In the genomic region with DNA sequence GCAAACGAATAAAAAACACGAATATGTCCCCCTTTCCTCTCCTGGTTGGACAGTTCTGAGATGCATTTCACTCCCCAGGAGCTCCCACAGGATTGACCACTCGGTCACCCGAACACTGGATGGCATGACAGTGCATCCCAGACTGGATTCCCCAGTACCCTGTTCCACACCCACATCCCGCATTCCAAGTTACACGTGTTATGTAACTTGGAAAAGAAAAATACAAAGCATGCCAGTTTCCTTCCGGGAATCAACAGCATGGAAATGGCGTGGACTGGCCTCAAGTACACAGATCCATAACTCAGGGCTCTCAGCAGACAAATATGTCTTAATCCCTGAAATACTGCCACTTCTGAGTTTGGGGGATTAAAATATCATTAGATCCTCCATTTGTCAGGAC, we compare ENCODE assay signal across 17 cellular contexts.
"Had no signal": no experiment of that assay in that cellular context is flagged by ENCODE, and none has a peak within 500 bp of the region (broad histone marks: within the 10 kb centered on the region; RNA-seq: fewer than 3 reads in every experiment).

No MANE protein-coding gene starts in this region.

- DNase-seq: activated CD4-positive, alpha-beta T cell treated with anti-CD3 and anti-CD28 coated beads, Interleukin-2, amount 10 ng/mL, durations not matched to agents 24 days and 14 days; activated CD8-positive, alpha-beta T cell treated with anti-CD3 and anti-CD28 coated beads, Interleukin-2, amount 10 ng/mL, durations not matched to agents 7 days and 5 days; activated effector memory CD4-positive, alpha-beta T cell treated with Interleukin-2 at 50 U/mL for 16 hours; activated naive CD4-positive, alpha-beta T cell treated with anti-CD3 and anti-CD28 coated beads, Interleukin-2, amount 50 U/mL, for 16 hours; activated T-cell treated with anti-CD3 and anti-CD28 coated beads, Interleukin-2, amount 50 U/mL, for 4 hours; adrenal gland; dorsolateral prefrontal cortex; gastrocnemius medialis; heart right ventricle; lower lobe of right lung; stimulated activated CD4-positive, alpha-beta T cell treated with anti-CD3 and anti-CD28 coated beads, Interleukin-4, amount 100 ng/mL, for 24 hours; stomach; T1000 had no signal

- H3K36me3 ChIP-seq: adrenal gland, gastrocnemius medialis, heart right ventricle, lower lobe of right lung, stomach, thoracic aorta had no signal

- H3K4me1 ChIP-seq: gastrocnemius medialis had no signal

- H3K9me3 ChIP-seq: adrenal gland, gastrocnemius medialis, heart right ventricle, lower lobe of right lung, stomach, thoracic aorta had no signal

- H3K27me3 ChIP-seq: adrenal gland, dorsolateral prefrontal cortex, heart right ventricle, stomach had no signal

- H3K4me3 ChIP-seq: adrenal gland, dorsolateral prefrontal cortex, gastrocnemius medialis, heart right ventricle, lower lobe of right lung, stomach, thoracic aorta had no signal

- H3K9me3 Mint-ChIP-seq: activated CD4-positive, alpha-beta T cell treated with anti-CD3 and anti-CD28 coated beads, Interleukin-2, amount 10 ng/mL, durations not matched to agents 24 days and 14 days; activated T-cell treated with anti-CD3 and anti-CD28 coated beads, Interleukin-2, amount 50 U/mL, for 4 hours; natural killer cell treated with Interleukin-12 subunit alpha and Interleukin-12 subunit beta and Interleukin-15 and Interleukin-18, amount 100 ng/mL, for 72 hours; stimulated activated effector memory CD8-positive, alpha-beta T cell treated with anti-CD3 and anti-CD28 coated beads, Interleukin-12 subunit alpha, Interleukin-12 subunit beta, amount 100 ng/mL, for 72 hours had no signal

- H3K27ac ChIP-seq: adrenal gland, dorsolateral prefrontal cortex, gastrocnemius medialis, heart right ventricle, lower lobe of right lung, stomach, thoracic aorta had no signal

- H3K27ac Mint-ChIP-seq: activated CD4-positive, alpha-beta T cell treated with anti-CD3 and anti-CD28 coated beads, Interleukin-2, amount 10 ng/mL, durations not matched to agents 24 days and 14 days; activated CD8-positive, alpha-beta T cell treated with anti-CD3 and anti-CD28 coated beads, Interleukin-2, amount 10 ng/mL, durations not matched to agents 7 days and 5 days; natural killer cell treated with Interleukin-12 subunit alpha and Interleukin-12 subunit beta and Interleukin-15 and Interleukin-18, amount 100 ng/mL, for 72 hours; progenitor cell of endocrine pancreas; stimulated activated effector memory CD8-positive, alpha-beta T cell treated with anti-CD3 and anti-CD28 coated beads, Interleukin-12 subunit alpha, Interleukin-12 subunit beta, amount 100 ng/mL, for 72 hours had no signal

- H3K4me3 Mint-ChIP-seq: activated CD4-positive, alpha-beta T cell treated with anti-CD3 and anti-CD28 coated beads, Interleukin-2, amount 10 ng/mL, durations not matched to agents 24 days and 14 days; activated CD8-positive, alpha-beta T cell treated with anti-CD3 and anti-CD28 coated beads, Interleukin-2, amount 10 ng/mL, durations not matched to agents 7 days and 5 days; activated T-cell treated with anti-CD3 and anti-CD28 coated beads, Interleukin-2, amount 50 U/mL, for 4 hours; natural killer cell treated with Interleukin-12 subunit alpha and Interleukin-12 subunit beta and Interleukin-15 and Interleukin-18, amount 100 ng/mL, for 72 hours; stimulated activated effector memory CD8-positive, alpha-beta T cell treated with anti-CD3 and anti-CD28 coated beads, Interleukin-12 subunit alpha, Interleukin-12 subunit beta, amount 100 ng/mL, for 72 hours had no signal

- H3K36me3 Mint-ChIP-seq: natural killer cell treated with Interleukin-12 subunit alpha and Interleukin-12 subunit beta and Interleukin-15 and Interleukin-18, amount 100 ng/mL, for 72 hours had no signal

- ATAC-seq: activated CD8-positive, alpha-beta T cell treated with anti-CD3 and anti-CD28 coated beads, Interleukin-2, amount 10 ng/mL, durations not matched to agents 7 days and 5 days; activated T-cell treated with anti-CD3 and anti-CD28 coated beads, Interleukin-2, amount 50 U/mL, for 4 hours; heart right ventricle; natural killer cell treated with Interleukin-12 subunit alpha and Interleukin-12 subunit beta and Interleukin-15 and Interleukin-18, amount 100 ng/mL, for 72 hours; stimulated activated effector memory CD8-positive, alpha-beta T cell treated with anti-CD3 and anti-CD28 coated beads, Interleukin-12 subunit alpha, Interleukin-12 subunit beta, amount 100 ng/mL, for 72 hours had no signal
